Comparison of ENCODE assay signal across 9 cellular contexts in genomic region chr11:105862736-105863367, GRCh38.
DNase-seq lines count a peak whose midpoint lies in the region; ATAC-seq and TF ChIP-seq lines count a peak whose summit lies in the region.
"Had no signal": no experiment of that assay in that cellular context is flagged by ENCODE, and none has a peak within 500 bp of the region (broad histone marks: within the 10 kb centered on the region; RNA-seq: fewer than 3 reads in every experiment).

No MANE protein-coding gene starts in this region.

- CTCF ChIA-PET in PC-9 (lab: Charles Lee): interaction anchor here (0.7 kb wide), 1 partner anchor 27 kb away, joined by 4 read pairs; no protein-coding TSS in a partner anchor

- H3K27me3 Mint-ChIP-seq in activated T-cell treated with anti-CD3 and anti-CD28 coated beads, Interleukin-2, amount 50 U/mL, for 24 hours: no peaks in the 10 kb centered on the region

- in situ Hi-C loops in Caki2 (cut with HindIII; ENCODE audit: low pct_unique_long_range_greater_than_20kb, low sequenced_read_pairs): no loop called here
- in situ Hi-C loops in KBM-7 (cut with MboI; ENCODE audit: low pct_unique_long_range_greater_than_20kb, low sequenced_read_pairs): no loop called here

- H3K9me2 ChIP-seq in PC-9 (ENCODE audit: insufficient read depth): no peaks in the 10 kb centered on the region

- no peaks in the 10 kb centered on the region for H4K20me1 ChIP-seq in PC-9 (ENCODE audit: insufficient read depth)
- H4K20me1 ChIP-seq in osteoblast (ENCODE audit: insufficient read depth, low read length): no peaks in the 10 kb centered on the region

- TF ChIP-seq CTCF in PC-9 (conservative IDR thresholded peaks at IDR 0.05) (peak; percentile 88), epithelial cell of esophagus (IDR thresholded peaks at IDR 0.05; ENCODE audit: insufficient read depth, low read depth, low read length, missing control alignments) (peak; percentile 68), osteoblast (IDR thresholded peaks at IDR 0.05; ENCODE audit: extremely low read depth, low read depth, low read length) (peak; percentile 64)

- no peak overlapping the region for H3K4me3 Mint-ChIP-seq in activated T-cell treated with anti-CD3 and anti-CD28 coated beads, Interleukin-2, amount 50 U/mL, for 24 hours

- no peak overlapping the region for H3K27ac Mint-ChIP-seq in activated T-cell treated with anti-CD3 and anti-CD28 coated beads, Interleukin-2, amount 50 U/mL, for 24 hours

- H3K4me3 ChIP-seq in PC-9 (no peak overlapping the region), epithelial cell of esophagus (ENCODE audit: low read length) (no peak overlapping the region), osteoblast (ENCODE audit: insufficient read depth, low read length) (no peak overlapping the region)

- intact Hi-C loops in PC-9 (cut with micrococcal nuclease; ENCODE audit: unreplicated experiment): loop anchor here (1.0 to 10.0 kb wide), 4 partner anchors 908 to 1936 kb away; partner anchors contain the start of gene PDGFD

- POLR2A ChIA-PET in PC-9 (lab: Charles Lee; ENCODE audit: unreplicated experiment): no interaction called here

- peak; percentile 82 for ATAC-seq in GM19351 (IDR thresholded peaks at IDR 0.05; ENCODE audit: unreplicated experiment)

- BruUV-seq in PC-9 (replicated peaks; lab: Mats Ljungman, UMichigan): no TSS peak

- H3K79me2 ChIP-seq in PC-9 (ENCODE audit: low read depth) (no peaks in the 10 kb centered on the region), osteoblast (ENCODE audit: insufficient read depth, low read length) (no peaks in the 10 kb centered on the region)

- H3K27ac ChIP-seq in PC-9 (no peak overlapping the region), osteoblast (ENCODE audit: low read depth, low read length) (no peak overlapping the region)
- H3K27ac ChIP-seq: neutrophil had no signal

- H2AFZ ChIP-seq in PC-9 (no peak overlapping the region), osteoblast (ENCODE audit: low read length) (no peak overlapping the region)

- H3K9me3 ChIP-seq in PC-9 (ENCODE audit: insufficient read depth, low read depth) (no peaks in the 10 kb centered on the region), osteoblast (ENCODE audit: low read depth, low read length) (no peaks in the 10 kb centered on the region)
- H3K9me3 ChIP-seq: neutrophil had no signal

- no peaks in the 10 kb centered on the region for H3K9me3 Mint-ChIP-seq in activated T-cell treated with anti-CD3 and anti-CD28 coated beads, Interleukin-2, amount 50 U/mL, for 24 hours

- no peaks in the 10 kb centered on the region for H3F3A ChIP-seq in PC-9 (ENCODE audit: insufficient read depth, low read depth)

- H3K4me1 Mint-ChIP-seq in activated T-cell treated with anti-CD3 and anti-CD28 coated beads, Interleukin-2, amount 50 U/mL, for 24 hours (ENCODE audit: low read depth): no peaks in the 10 kb centered on the region

- H3K4me1 ChIP-seq in PC-9 (replicated peaks; ENCODE audit: insufficient read depth) (no peaks in the 10 kb centered on the region), osteoblast (ENCODE audit: insufficient read depth, low read length) (no peaks in the 10 kb centered on the region)

- H3K27me3 ChIP-seq in PC-9 (ENCODE audit: insufficient read depth, low read depth): no peaks in the 10 kb centered on the region
- no peaks in the 10 kb centered on the region for H3K27me3 ChIP-seq in osteoblast (ENCODE audit: insufficient read depth, low read length)
- H3K27me3 ChIP-seq: neutrophil had no signal

- H3K4me2 ChIP-seq in PC-9 (no peak overlapping the region), osteoblast (ENCODE audit: insufficient read depth, low read length) (no peak overlapping the region)

- DNase-seq in Caki2 (ENCODE audit: low read depth): peak; percentile 42
- DNase-seq in KBM-7: peak; percentile 58
- no peak for DNase-seq in PC-9
- peak; percentile 64 for DNase-seq in epithelial cell of esophagus (ENCODE audit: low read depth)
- peak; percentile 59 for DNase-seq in osteoblast (ENCODE audit: insufficient read length, low spot score, missing footprints)
- DNase-seq in activated T-cell treated with anti-CD3 and anti-CD28 coated beads, Interleukin-2, amount 50 U/mL, for 24 hours: no peak
- no peak for DNase-seq in activated CD4-positive, alpha-beta T cell treated with anti-CD3 and anti-CD28 coated beads for 1 hour

- no peaks in the 10 kb centered on the region for H3K36me3 ChIP-seq in PC-9 (ENCODE audit: low read depth)
- no peaks in the 10 kb centered on the region for H3K36me3 ChIP-seq in osteoblast (ENCODE audit: insufficient read depth, low read length)
- H3K36me3 ChIP-seq: neutrophil had no signal

- no peaks in the 10 kb centered on the region for H3K36me3 Mint-ChIP-seq in activated T-cell treated with anti-CD3 and anti-CD28 coated beads, Interleukin-2, amount 50 U/mL, for 24 hours (ENCODE audit: low read depth)

Comparison
In these comparisons a context has a peak if more than half of its experiments do, and no peak if none do; other contexts are left out.
1. DNase-seq: peak in Caki2 (single experiment), KBM-7 (single experiment), epithelial cell of esophagus (single experiment) and osteoblast (single experiment); none in PC-9 (0 of 2), activated T-cell treated with anti-CD3 and anti-CD28 coated beads, Interleukin-2, amount 50 U/mL, for 24 hours (single experiment) and activated CD4-positive, alpha-beta T cell treated with anti-CD3 and anti-CD28 coated beads for 1 hour (single experiment).
2. Peak in every context shown above with its lines, with median percentiles within 50 percentile points of each other: CTCF ChIP-seq.